Comparison of ENCODE assay signal across 1 cellular context in the genomic region with DNA sequence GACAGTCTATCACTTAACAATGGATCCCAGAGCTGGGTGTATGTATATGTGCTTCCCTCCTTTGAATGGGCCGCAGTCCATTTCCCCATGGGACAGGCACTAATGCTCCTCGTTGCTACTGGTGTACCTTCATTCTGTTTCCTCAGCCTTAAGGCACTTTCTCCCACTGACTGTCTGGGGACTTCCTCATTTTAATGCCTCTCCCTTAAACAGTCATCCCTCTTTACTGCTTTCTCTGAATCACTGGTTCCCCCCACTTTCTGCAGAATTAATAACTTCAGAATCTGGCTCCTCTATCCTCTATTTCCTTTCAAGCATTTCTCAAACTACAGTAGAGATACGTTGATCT.
TF ChIP-seq lines count a peak whose summit lies in the region.

No MANE protein-coding gene starts in this region.

TF ChIP-seq in GM23338, 12 proteins besides CTCF, POLR2A, EP300 and RAD21 (continued from another document):
- TF ChIP-seq CREB1 (CRISPR knock-in tag; IDR thresholded peaks at IDR 0.05; ENCODE audit: low read depth): no peak
